1 cellular context compared by ENCODE assay signal in genomic region chr19:35000647-35001501, GRCh38.
TF ChIP-seq lines count a peak whose summit lies in the region.

No MANE protein-coding gene starts in this region.

TF ChIP-seq in A549, 52 proteins besides CTCF, POLR2A, EP300 and RAD21 (continued from another document):
- no peak for TF ChIP-seq E2F6 (IDR thresholded peaks at IDR 0.05; ENCODE audit: borderline replicate concordance, low read depth)
